Comparison of ENCODE assay signal across 13 cellular contexts in the genomic region with DNA sequence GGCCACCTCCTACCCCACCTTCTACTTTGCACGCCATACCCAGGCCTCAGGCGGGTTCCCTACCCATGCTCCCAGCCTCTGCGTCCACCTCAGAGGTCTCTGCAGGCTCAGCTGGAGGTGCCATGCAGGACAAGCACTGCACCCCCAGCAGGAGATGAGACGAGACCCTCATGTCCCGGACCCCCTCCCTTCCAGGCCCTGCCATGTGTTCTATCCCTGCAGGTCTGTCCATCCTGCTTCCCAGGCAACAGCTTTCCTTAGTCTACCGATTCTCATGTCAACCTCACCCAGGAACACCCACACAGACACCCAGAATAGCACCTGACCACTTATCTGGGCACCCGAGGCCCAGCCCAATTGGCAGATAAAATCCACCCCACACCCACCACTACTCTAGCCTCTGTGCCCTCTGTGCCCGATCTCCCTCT. TPM values are rescaled to one million over a fixed set of nuclear protein-coding genes. Genes with fewer than 3 reads are reported as not detected.
DNase-seq lines count a peak whose midpoint lies in the region; TF ChIP-seq lines count a peak whose summit lies in the region.
"Had no signal": no experiment of that assay in that cellular context is flagged by ENCODE, and none has a peak within 500 bp of the region (broad histone marks: within the 10 kb centered on the region; RNA-seq: fewer than 3 reads in every experiment).

No MANE protein-coding gene starts in this region.

- H3K27ac Mint-ChIP-seq in CD4-positive, alpha-beta memory T cell = peak overlapping the region; percentile 87 to 99 (median 99)
- peak overlapping the region in 2 of 3 donors; percentile 71 to 82 for H3K27ac Mint-ChIP-seq in IgD-negative memory B cell
- H3K27ac Mint-ChIP-seq in nephron progenitor cell = peak overlapping the region; percentile 21
- H3K27ac Mint-ChIP-seq: progenitor cell of endocrine pancreas had no signal

- H4K5ac ChIP-seq in mesendoderm (ENCODE audit: low read length) = no peak overlapping the region

- H4K8ac ChIP-seq in mesendoderm (ENCODE audit: low read depth, low read length) = no peak overlapping the region

- TF ChIP-seq POLR2A in vagina (IDR thresholded peaks at IDR 0.05) = no peak
- no peak for TF ChIP-seq POLR2A in ovary (IDR thresholded peaks at IDR 0.05)

- H2AK5ac ChIP-seq in mesendoderm (ENCODE audit: low read length) = no peak overlapping the region

- H3K79me2 ChIP-seq in mesendoderm (ENCODE audit: control insufficient read depth, insufficient read depth, low read length) = no peaks in the 10 kb centered on the region

- peaks cover 20 to 64% of the 10 kb centered on the region in 2 donors for H3K36me3 Mint-ChIP-seq in CD4-positive, alpha-beta memory T cell
- H3K36me3 Mint-ChIP-seq in IgD-negative memory B cell = peaks cover 3% of the 10 kb centered on the region
- peaks cover 10% of the 10 kb centered on the region for H3K36me3 Mint-ChIP-seq in nephron progenitor cell (ENCODE audit: low read depth)

- no peaks in the 10 kb centered on the region for H3K9me3 ChIP-seq in CD4-positive, alpha-beta memory T cell (ENCODE audit: control insufficient read depth in 1 of 2, low read length in 2 of 2)
- H3K9me3 ChIP-seq in vagina (no peaks in the 10 kb centered on the region), ovary (no peaks in the 10 kb centered on the region)
- H3K9me3 ChIP-seq: MG63, Peyer's patch, thoracic aorta had no signal

- no peak overlapping the region for H2BK15ac ChIP-seq in mesendoderm (replicated peaks; ENCODE audit: low read depth)

- H3K9me3 Mint-ChIP-seq in CD4-positive, alpha-beta memory T cell = peaks cover 0 to 2% (median 0%) of the 10 kb centered on the region in 8 donors
- H3K9me3 Mint-ChIP-seq in IgD-negative memory B cell (no peaks in the 10 kb centered on the region), nephron progenitor cell (no peaks in the 10 kb centered on the region)

- no peak overlapping the region for H3K4ac ChIP-seq in mesendoderm (ENCODE audit: low read depth, low read length)

- WGBS in mesendoderm (ENCODE audit: extremely low coverage, insufficient coverage, low lambda C conversion rate) = no CpG with 5 or more reads among the region's 8 CpGs
- WGBS in ovary, 3 donors = 94 to 95% (median 95%) methylated on average over 8 of the region's 8 CpGs

- POLR2A ChIA-PET in CD4-positive, alpha-beta memory T cell (lab: Charles Lee; ENCODE audit: partially characterized antibody) = interaction anchor here (1.0 to 7.1 kb wide), 11 partner anchors 10 to 103 kb away, joined by 3 to 52 read pairs (median 6); no protein-coding TSS in a partner anchor

- no peak overlapping the region for H3K23ac ChIP-seq in mesendoderm (ENCODE audit: low read length)

- peaks cover 21% of the 10 kb centered on the region for H3K36me3 ChIP-seq in CD4-positive, alpha-beta memory T cell (ENCODE audit: insufficient read depth, low read length)
- H3K36me3 ChIP-seq in vagina = no peaks in the 10 kb centered on the region
- no peaks in the 10 kb centered on the region for H3K36me3 ChIP-seq in mesendoderm (ENCODE audit: control insufficient read depth, insufficient read depth, low read length)
- no peaks in the 10 kb centered on the region for H3K36me3 ChIP-seq in ovary
- H3K36me3 ChIP-seq: MG63, Peyer's patch, thoracic aorta had no signal

- no peak overlapping the region for H2BK5ac ChIP-seq in mesendoderm (ENCODE audit: low read length)

- intact Hi-C loops in CD4-positive, alpha-beta memory T cell (cut with micrococcal nuclease) = no loop called here
- intact Hi-C loops in vagina (cut with DNase I) = no loop called here
- intact Hi-C loops in ovary (cut with DNase I) = no loop called here

- peaks cover 75 to 97% (median 88%) of the 10 kb centered on the region in 4 donors for H3K4me1 Mint-ChIP-seq in CD4-positive, alpha-beta memory T cell
- H3K4me1 Mint-ChIP-seq in IgD-negative memory B cell (peaks cover 49 to 70% (median 49%) of the 10 kb centered on the region in 3 donors), nephron progenitor cell (peaks cover 72% of the 10 kb centered on the region)

- H3K18ac ChIP-seq in mesendoderm (ENCODE audit: low read length) = no peak overlapping the region

- CTCF ChIA-PET in CD4-positive, alpha-beta memory T cell (lab: Charles Lee; ENCODE audit: partially characterized antibody) = interaction anchor here (2.3 to 3.0 kb wide), 2 partner anchors 17 to 103 kb away, joined by 11 to 14 read pairs; no protein-coding TSS in a partner anchor

- H3K4me1 ChIP-seq in CD4-positive, alpha-beta memory T cell (ENCODE audit: insufficient read depth, low read length) = peaks cover 100% of the 10 kb centered on the region
- peaks cover 29% of the 10 kb centered on the region for H3K4me1 ChIP-seq in vagina
- H3K4me1 ChIP-seq in mesendoderm (ENCODE audit: control insufficient read depth, low read depth, low read length) = no peaks in the 10 kb centered on the region
- H3K4me1 ChIP-seq in ovary (ENCODE audit: insufficient read depth) = peaks cover 6% of the 10 kb centered on the region

- no peak for DNase-seq in CD4-positive, alpha-beta memory T cell
- DNase-seq in nephron progenitor cell (no peak), vagina (ENCODE audit: extremely low spot score in 2 of 2) (no peak), mesendoderm (no peak), ovary (no peak)
- DNase-seq: activated CD4-positive, alpha-beta T cell treated with anti-CD3 and anti-CD28 coated beads for 1 hour; MG63; NCI-H2029 treated with DMSO at 0.1 percent for 48 hours had no signal

- H3K27me3 Mint-ChIP-seq in CD4-positive, alpha-beta memory T cell = no peaks in the 10 kb centered on the region
- H3K27me3 Mint-ChIP-seq in IgD-negative memory B cell = no peaks in the 10 kb centered on the region
- H3K27me3 Mint-ChIP-seq in nephron progenitor cell (ENCODE audit: low read depth, poor library complexity) = no peaks in the 10 kb centered on the region
- H3K27me3 Mint-ChIP-seq: progenitor cell of endocrine pancreas had no signal

- no peak overlapping the region for H3K4me3 ChIP-seq in CD4-positive, alpha-beta memory T cell (ENCODE audit: low read length in 2 of 2)
- H3K4me3 ChIP-seq in vagina (no peak overlapping the region), mesendoderm (ENCODE audit: low read length) (no peak overlapping the region), ovary (no peak overlapping the region)
- H3K4me3 ChIP-seq: MG63, Peyer's patch, thoracic aorta had no signal

- H3K56ac ChIP-seq in mesendoderm (ENCODE audit: low read length) = no peak overlapping the region

- no peak overlapping the region for H3K9ac ChIP-seq in mesendoderm (ENCODE audit: low read length)

- no peaks in the 10 kb centered on the region for H3K79me1 ChIP-seq in mesendoderm (ENCODE audit: low read length)

- no peak for TF ChIP-seq EP300 in ovary (IDR thresholded peaks at IDR 0.05)

- H2BK120ac ChIP-seq in mesendoderm (ENCODE audit: low read depth, low read length) = no peak overlapping the region

- H3K27me3 ChIP-seq in CD4-positive, alpha-beta memory T cell (ENCODE audit: insufficient read depth, low read length) = no peaks in the 10 kb centered on the region
- no peaks in the 10 kb centered on the region for H3K27me3 ChIP-seq in vagina
- no peaks in the 10 kb centered on the region for H3K27me3 ChIP-seq in mesendoderm (ENCODE audit: insufficient read depth, low read length, poor library complexity)
- no peaks in the 10 kb centered on the region for H3K27me3 ChIP-seq in ovary
- H3K27me3 ChIP-seq: MG63, Peyer's patch had no signal

- no peak for TF ChIP-seq CTCF in nephron progenitor cell (IDR thresholded peaks at IDR 0.05)
- no peak for TF ChIP-seq CTCF in vagina (IDR thresholded peaks at IDR 0.05)
- no peak for TF ChIP-seq CTCF in ovary (IDR thresholded peaks at IDR 0.05)

- H3K4me3 Mint-ChIP-seq in CD4-positive, alpha-beta memory T cell = peak overlapping the region in 6 of 8 donors; percentile 47 to 81 (median 60)
- H3K4me3 Mint-ChIP-seq in IgD-negative memory B cell (peak overlapping the region in 1 of 4 donors; percentile 23), nephron progenitor cell (no peak overlapping the region)

- peak overlapping the region; percentile 50 for H3K27ac ChIP-seq in CD4-positive, alpha-beta memory T cell (ENCODE audit: low read depth, low read length)
- peak overlapping the region; percentile 85 for H3K27ac ChIP-seq in cingulate gyrus (ENCODE audit: low read depth, low read length)
- no peak overlapping the region for H3K27ac ChIP-seq in vagina
- H3K27ac ChIP-seq in mesendoderm (ENCODE audit: low read depth, low read length) = no peak overlapping the region
- no peak overlapping the region for H3K27ac ChIP-seq in ovary
- H3K27ac ChIP-seq: thoracic aorta had no signal

- no peak overlapping the region for H3K4me2 ChIP-seq in mesendoderm (ENCODE audit: low read length)

RNA-seq across cellular contexts. Expression of a gene that starts 52.1 kb away (rescaled TPM):
- 100 to 1,000 TPM; 393 to 410 TPM for total RNA-seq in CD4-positive, alpha-beta memory T cell
- polyA plus RNA-seq in CD4-positive, alpha-beta memory T cell = 100 to 1,000 TPM in 1 of 2 donors, 10 to 100 TPM in 1; 49.5 to 166 TPM
- polyA plus RNA-seq in IgD-negative memory B cell = 35.3 TPM
- total RNA-seq in vagina = 39.3 TPM
- 8.6 TPM for polyA plus RNA-seq in mesendoderm (2013, experiment 1 of 2)
- polyA plus RNA-seq in mesendoderm (2013, experiment 2 of 2) = 8.9 TPM
- 10 to 100 TPM; 11.1 to 27.2 (median 17.9) TPM for total RNA-seq in ovary
- polyA plus RNA-seq in ovary = 10 to 100 TPM in 1 of 2 donors, 1 to 10 TPM in 1; 6.0 to 10.4 TPM

Comparison
In these comparisons a context has a peak if more than half of its experiments do, and no peak if none do; other contexts are left out.
1. H3K27ac ChIP-seq: peak in CD4-positive, alpha-beta memory T cell (single experiment) and cingulate gyrus (single experiment); none in vagina (single experiment), mesendoderm (single experiment) and ovary (0 of 2).
2. H3K27ac Mint-ChIP-seq: peak in every context shown above with its lines; median percentile 99 in CD4-positive, alpha-beta memory T cell; 76 in IgD-negative memory B cell; 21 in nephron progenitor cell.